22 cellular contexts compared by ENCODE assay signal in genomic region chr15:90470453-90470852, GRCh38. TPM values are rescaled to one million over a fixed set of nuclear protein-coding genes. Genes with fewer than 3 reads are reported as not detected.
DNase-seq lines count a peak whose midpoint lies in the region; ATAC-seq and TF ChIP-seq lines count a peak whose summit lies in the region.
"Had no signal": no experiment of that assay in that cellular context is flagged by ENCODE, and none has a peak within 500 bp of the region (broad histone marks: within the 10 kb centered on the region; RNA-seq: fewer than 3 reads in every experiment).

No MANE protein-coding gene starts in this region.

- H2BK120ac ChIP-seq in neuronal stem cell (ENCODE audit: low read depth, low read length) = no peak overlapping the region

- H3K18ac ChIP-seq in neuronal stem cell (ENCODE audit: low read length) = no peak overlapping the region

- no peak overlapping the region for H3K4me3 ChIP-seq in psoas muscle
- H3K4me3 ChIP-seq in upper lobe of left lung = no peak overlapping the region
- H3K4me3 ChIP-seq in neuronal stem cell (ENCODE audit: low read length in 2 of 2) = no peak overlapping the region
- H3K4me3 ChIP-seq: A549; BLaER1 treated with 17β-estradiol and CSF1 and Interleukin-3, amounts not matched to agents 10 nM and 100 nM; GM12878; lower lobe of right lung had no signal

- no peak overlapping the region for H3K9ac ChIP-seq in neuronal stem cell (ENCODE audit: low read depth, low read length, poor library complexity)
- H3K9ac ChIP-seq: parathyroid adenoma had no signal

- 29 to 62% (median 57%) methylated on average over 1 of the region's 1 CpG for WGBS in psoas muscle, 3 donors
- 31 to 43% methylated on average over 1 of the region's 1 CpG for WGBS in upper lobe of left lung, 2 donors
- no CpG with 5 or more reads among the region's 1 CpG for WGBS in neuronal stem cell (ENCODE audit: extremely low coverage in 2 of 2, insufficient read length in 2 of 2, insufficient replicate concordance in 1 of 2), 2 donors

- H3K4me2 ChIP-seq in neuronal stem cell (ENCODE audit: insufficient read depth, low read length, poor library complexity, severe bottlenecking) = no peak overlapping the region
- H3K4me2 ChIP-seq: A549; BLaER1 treated with 17β-estradiol and CSF1 and Interleukin-3, amounts not matched to agents 10 nM and 100 nM had no signal

- no peak overlapping the region for H3K4ac ChIP-seq in neuronal stem cell (ENCODE audit: low read length)

- H3K4me3 Mint-ChIP-seq in activated CD4-positive, alpha-beta T cell treated with anti-CD3 and anti-CD28 coated beads, Interleukin-2, amount 10 ng/mL, durations not matched to agents 7 days and 5 days = no peak overlapping the region
- H3K4me3 Mint-ChIP-seq in T-cell = no peak overlapping the region
- H3K4me3 Mint-ChIP-seq in central memory CD8-positive, alpha-beta T cell = no peak overlapping the region
- H3K4me3 Mint-ChIP-seq: brain; dendritic cell treated with granulocyte-macrophage colony-stimulating factor and Interleukin-4, amounts not matched to agents 40 ng/mL and 50 ng/mL, for 4 days had no signal

- no peak for TF ChIP-seq EP300 in upper lobe of left lung (IDR thresholded peaks at IDR 0.05)

- H2BK12ac ChIP-seq in neuronal stem cell (ENCODE audit: low read length) = no peak overlapping the region

- H3K14ac ChIP-seq in neuronal stem cell (ENCODE audit: low read length) = no peak overlapping the region

- H3K4me1 ChIP-seq in psoas muscle (peaks cover 8% of the 10 kb centered on the region), upper lobe of left lung (peaks cover 0 to under 1% (median under 1%) of the 10 kb centered on the region in 4 donors), neuronal stem cell (ENCODE audit: control insufficient read depth in 2 of 2, insufficient read depth in 1 of 2, low read depth in 1 of 2, low read length in 2 of 2) (no peaks in the 10 kb centered on the region)
- H3K4me1 ChIP-seq: A549; BLaER1 treated with 17β-estradiol and CSF1 and Interleukin-3, amounts not matched to agents 10 nM and 100 nM had no signal

- H3K9me3 ChIP-seq in psoas muscle (no peaks in the 10 kb centered on the region), upper lobe of left lung (no peaks in the 10 kb centered on the region), neuronal stem cell (replicated peaks in 1 of 2; ENCODE audit: control insufficient read depth in 2 of 2, insufficient read depth in 1 of 2, low read depth in 1 of 2, low read length in 2 of 2) (no peaks in the 10 kb centered on the region)
- H3K9me3 ChIP-seq: A549; BLaER1 treated with 17β-estradiol and CSF1 and Interleukin-3, amounts not matched to agents 10 nM and 100 nM; lower lobe of right lung had no signal

- ATAC-seq in T-cell (replicated peaks in 1 of 4) (no peak), psoas muscle (no peak), upper lobe of left lung (ENCODE audit: low FRiP score in 2 of 2) (no peak)
- no peak for ATAC-seq in central memory CD8-positive, alpha-beta T cell (replicated peaks; ENCODE audit: extremely low read depth, poor library complexity, severe bottlenecking)
- ATAC-seq: A549, GM12878, Right ventricle myocardium inferior had no signal

- H3K27me3 ChIP-seq in psoas muscle (ENCODE audit: insufficient read depth in 3 of 3, low read length in 2 of 3) (no peaks in the 10 kb centered on the region), upper lobe of left lung (no peaks in the 10 kb centered on the region), neuronal stem cell (ENCODE audit: control insufficient read depth in 3 of 3, insufficient read depth in 3 of 3, low read depth in 1 of 3, low read length in 3 of 3) (no peaks in the 10 kb centered on the region)
- H3K27me3 ChIP-seq: BLaER1 treated with 17β-estradiol and CSF1 and Interleukin-3, amounts not matched to agents 10 nM and 100 nM had no signal

- H3K36me3 ChIP-seq in psoas muscle (ENCODE audit: insufficient read depth in 1 of 2, low read depth in 1 of 2) (peaks cover 23 to 99% of the 10 kb centered on the region in 2 donors), upper lobe of left lung (peaks cover 18 to 99% (median 72%) of the 10 kb centered on the region in 4 donors), neuronal stem cell (replicated peaks in 1 of 2; ENCODE audit: control insufficient read depth in 2 of 2, insufficient read depth in 2 of 2, low read length in 2 of 2) (peaks cover 4 to 72% of the 10 kb centered on the region in 2 donors)

- no peaks in the 10 kb centered on the region for H3K9me3 Mint-ChIP-seq in activated CD4-positive, alpha-beta T cell treated with anti-CD3 and anti-CD28 coated beads, Interleukin-2, amount 10 ng/mL, durations not matched to agents 7 days and 5 days
- H3K9me3 Mint-ChIP-seq in T-cell = no peaks in the 10 kb centered on the region
- no peaks in the 10 kb centered on the region for H3K9me3 Mint-ChIP-seq in central memory CD8-positive, alpha-beta T cell
- H3K9me3 Mint-ChIP-seq: brain; dendritic cell treated with granulocyte-macrophage colony-stimulating factor and Interleukin-4, amounts not matched to agents 40 ng/mL and 50 ng/mL, for 4 days had no signal

- H3K23ac ChIP-seq in neuronal stem cell (ENCODE audit: low read depth, low read length, poor library complexity) = no peak overlapping the region

- H3K27ac Mint-ChIP-seq in activated CD4-positive, alpha-beta T cell treated with anti-CD3 and anti-CD28 coated beads, Interleukin-2, amount 10 ng/mL, durations not matched to agents 7 days and 5 days = peak overlapping the region; percentile 50
- H3K27ac Mint-ChIP-seq in T-cell = peak overlapping the region; percentile 36 to 39
- peak overlapping the region; percentile 56 for H3K27ac Mint-ChIP-seq in central memory CD8-positive, alpha-beta T cell (ENCODE audit: low read depth)
- H3K27ac Mint-ChIP-seq: dendritic cell treated with granulocyte-macrophage colony-stimulating factor and Interleukin-4, amounts not matched to agents 40 ng/mL and 50 ng/mL, for 4 days had no signal

- H3K27ac ChIP-seq in psoas muscle (peak overlapping the region; percentile 37), upper lobe of left lung (no peak overlapping the region), neuronal stem cell (replicated peaks; ENCODE audit: low read length) (no peak overlapping the region)
- H3K27ac ChIP-seq: A549; BLaER1 treated with 17β-estradiol and CSF1 and Interleukin-3, amounts not matched to agents 10 nM and 100 nM; lower lobe of right lung; parathyroid adenoma had no signal

- intact Hi-C loops in psoas muscle (cut with DNase I) = no loop called here

- H2AK5ac ChIP-seq in neuronal stem cell (ENCODE audit: low read depth, low read length) = no peak overlapping the region

- peaks cover 66% of the 10 kb centered on the region for H3K36me3 Mint-ChIP-seq in activated CD4-positive, alpha-beta T cell treated with anti-CD3 and anti-CD28 coated beads, Interleukin-2, amount 10 ng/mL, durations not matched to agents 7 days and 5 days (ENCODE audit: low read depth)
- peaks cover 63% of the 10 kb centered on the region for H3K36me3 Mint-ChIP-seq in T-cell
- peaks cover 79% of the 10 kb centered on the region for H3K36me3 Mint-ChIP-seq in central memory CD8-positive, alpha-beta T cell (ENCODE audit: insufficient read depth)

- no peak overlapping the region for H4K8ac ChIP-seq in neuronal stem cell (ENCODE audit: low read depth, low read length)

- POLR2A ChIA-PET in activated CD4-positive, alpha-beta T cell treated with anti-CD3 and anti-CD28 coated beads, Interleukin-2, amount 10 ng/mL, durations not matched to agents 7 days and 5 days (lab: Charles Lee) = interaction anchor here (0.5 to 0.6 kb wide), 2 partner anchors 32 to 269 kb away, joined by 3 read pairs; partner anchors contain the start of gene SEMA4B
- POLR2A ChIA-PET in T-cell (lab: Charles Lee) = no interaction called here
- POLR2A ChIA-PET in HEK293T (lab: Yijun Ruan, JAX) = no interaction called here

- H2BK15ac ChIP-seq in neuronal stem cell (ENCODE audit: low read length) = no peak overlapping the region

- no peak for DNase-seq in activated CD4-positive, alpha-beta T cell treated with anti-CD3 and anti-CD28 coated beads, Interleukin-2, amount 10 ng/mL, durations not matched to agents 7 days and 5 days
- DNase-seq in activated CD4-positive, alpha-beta T cell treated with anti-CD3 and anti-CD28 coated beads, Interleukin-2, amount 50 U/mL, for 48 hours = no peak
- DNase-seq in T-cell (no peak), psoas muscle (no peak), upper lobe of left lung (no peak), neuronal stem cell (ENCODE audit: low spot score) (no peak), HEK293T (ENCODE audit: extremely low spot score) (no peak)
- DNase-seq in central memory CD8-positive, alpha-beta T cell (ENCODE audit: low spot score in 2 of 2) = no peak
- DNase-seq: activated gamma-delta T cell; HCEC 1CT; lower lobe of right lung; NCI-H1417; NCI-H2171; NCI-H69; stimulated activated CD4-positive, alpha-beta T cell treated with anti-CD3 and anti-CD28 coated beads, Interleukin-2, amount 100 ng/mL, for 24 hours had no signal

- TF ChIP-seq POLR2A in upper lobe of left lung (IDR thresholded peaks at IDR 0.05) = no peak

- no peak for TF ChIP-seq CTCF in psoas muscle (IDR thresholded peaks at IDR 0.05)
- no peak for TF ChIP-seq CTCF in upper lobe of left lung (IDR thresholded peaks at IDR 0.05)

- no peaks in the 10 kb centered on the region for H3K79me1 ChIP-seq in neuronal stem cell (ENCODE audit: low read depth, low read length)

- no peaks in the 10 kb centered on the region for H3K27me3 Mint-ChIP-seq in activated CD4-positive, alpha-beta T cell treated with anti-CD3 and anti-CD28 coated beads, Interleukin-2, amount 10 ng/mL, durations not matched to agents 7 days and 5 days
- no peaks in the 10 kb centered on the region for H3K27me3 Mint-ChIP-seq in T-cell
- H3K27me3 Mint-ChIP-seq in central memory CD8-positive, alpha-beta T cell = no peaks in the 10 kb centered on the region
- H3K27me3 Mint-ChIP-seq: brain; dendritic cell treated with granulocyte-macrophage colony-stimulating factor and Interleukin-4, amounts not matched to agents 40 ng/mL and 50 ng/mL, for 4 days had no signal

- CTCF ChIA-PET in activated CD4-positive, alpha-beta T cell treated with anti-CD3 and anti-CD28 coated beads, Interleukin-2, amount 10 ng/mL, durations not matched to agents 7 days and 5 days (lab: Charles Lee) = interaction anchor here (1.0 to 1.1 kb wide), 2 partner anchors 23 to 151 kb away, joined by 3 read pairs; no protein-coding TSS in a partner anchor
- CTCF ChIA-PET in T-cell (lab: Charles Lee) = interaction anchor here in 1 of 2 donors (1.1 kb wide), 1 partner anchor 151 kb away, joined by 3 read pairs; no protein-coding TSS in a partner anchor
- CTCF ChIA-PET in HEK293T (lab: Yijun Ruan, JAX) = interaction anchor here (0.8 kb wide), 1 partner anchor 9 kb away, joined by 3 read pairs; no protein-coding TSS in a partner anchor

- no peak overlapping the region for H4K91ac ChIP-seq in neuronal stem cell (ENCODE audit: low read depth, low read length, poor library complexity)

- no peak overlapping the region for H2AFZ ChIP-seq in neuronal stem cell (ENCODE audit: low read length)
- H2AFZ ChIP-seq: parathyroid adenoma had no signal

- H3K4me1 Mint-ChIP-seq in activated CD4-positive, alpha-beta T cell treated with anti-CD3 and anti-CD28 coated beads, Interleukin-2, amount 10 ng/mL, durations not matched to agents 7 days and 5 days = peaks cover 14% of the 10 kb centered on the region
- H3K4me1 Mint-ChIP-seq in T-cell = peaks cover 5 to 14% (median 11%) of the 10 kb centered on the region in 3 donors
- peaks cover 34% of the 10 kb centered on the region for H3K4me1 Mint-ChIP-seq in central memory CD8-positive, alpha-beta T cell
- H3K4me1 Mint-ChIP-seq: brain had no signal

- H2BK5ac ChIP-seq in neuronal stem cell (ENCODE audit: low read length) = no peak overlapping the region

RNA-seq across cellular contexts. Expression of gene CRTC3, which starts 59.3 kb away (rescaled TPM):
- 10 to 100 TPM; 85.1 to 90.7 TPM for total RNA-seq in activated CD4-positive, alpha-beta T cell treated with anti-CD3 and anti-CD28 coated beads, Interleukin-2, amount 10 ng/mL, durations not matched to agents 7 days and 5 days
- 100 to 1,000 TPM in 1 of 5 donors, 10 to 100 TPM in 4; 88.3 to 119 (median 89.1) TPM for total RNA-seq in T-cell
- 10 to 100 TPM; 15.3 to 30.8 (median 17.8) TPM for total RNA-seq in psoas muscle
- polyA plus RNA-seq in psoas muscle = 10 to 100 TPM in 1 of 3 donors, 1 to 10 TPM in 2; 6.9 to 13.5 (median 9.3) TPM
- total RNA-seq in upper lobe of left lung = 10 to 100 TPM; 30.9 to 42.7 (median 35.1) TPM
- polyA plus RNA-seq in neuronal stem cell (2013, experiment 1 of 2) = 8.4 TPM
- polyA plus RNA-seq in neuronal stem cell (2013, experiment 2 of 2) = 8.2 TPM
